Comparison of ENCODE assay signal across 1 cellular context in genomic region chr5:150489358-150490295, GRCh38.
TF ChIP-seq lines count a peak whose summit lies in the region.

No MANE protein-coding gene starts in this region.

TF ChIP-seq in GM12878, 131 proteins besides CTCF, POLR2A, EP300 and RAD21 (continued from another document):
- TF ChIP-seq ZBTB11 (CRISPR knock-in tag; IDR thresholded peaks at IDR 0.05) (no peak), IRF4 (IDR thresholded peaks at IDR 0.05; ENCODE audit: low read depth, low read length) (peak; percentile 97), LARP7 (IDR thresholded peaks at IDR 0.05) (no peak), BACH1 (IDR thresholded peaks at IDR 0.05; ENCODE audit: borderline replicate concordance) (peak; percentile 43; the same call in 1 of the 2 replicates), STAT1 (conservative IDR thresholded peaks at IDR 0.05) (no peak), NBN (IDR thresholded peaks at IDR 0.05) (peak; percentile 78; the same call in 1 of the 2 replicates), SMARCA5 (IDR thresholded peaks at IDR 0.05) (no peak), SIN3A (IDR thresholded peaks at IDR 0.05; ENCODE audit: low read depth, low read length) (no peak; the same call in 1 of the 2 replicates), MLLT1 (IDR thresholded peaks at IDR 0.05) (0 out of 2 replicates have a peak, but pooled peaks have one; percentile 19), YBX1 (IDR thresholded peaks at IDR 0.05) (no peak), JUND (IDR thresholded peaks at IDR 0.05; ENCODE audit: low read depth, low read length) (no peak), TBL1XR1 (IDR thresholded peaks at IDR 0.05; ENCODE audit: low read depth, low read length) (0 out of 2 replicates have a peak, but pooled peaks have one; percentile 15), RFX5 (IDR thresholded peaks at IDR 0.05; ENCODE audit: low read depth, low read length) (no peak), IKZF1 (conservative IDR thresholded peaks at IDR 0.05) (peak; percentile 92), NFYA (IDR thresholded peaks at IDR 0.05; ENCODE audit: borderline replicate concordance, low read depth, low read length) (no peak), ZBED1 (IDR thresholded peaks at IDR 0.05; ENCODE audit: borderline replicate concordance) (no peak), IRF5 (IDR thresholded peaks at IDR 0.05; ENCODE audit: borderline replicate concordance) (no peak), PML (IDR thresholded peaks at IDR 0.05; ENCODE audit: low read length) (peak; percentile 36; the same call in 1 of the 2 replicates)
